Comparison of ENCODE assay signal across 1 cellular context in the genomic region with DNA sequence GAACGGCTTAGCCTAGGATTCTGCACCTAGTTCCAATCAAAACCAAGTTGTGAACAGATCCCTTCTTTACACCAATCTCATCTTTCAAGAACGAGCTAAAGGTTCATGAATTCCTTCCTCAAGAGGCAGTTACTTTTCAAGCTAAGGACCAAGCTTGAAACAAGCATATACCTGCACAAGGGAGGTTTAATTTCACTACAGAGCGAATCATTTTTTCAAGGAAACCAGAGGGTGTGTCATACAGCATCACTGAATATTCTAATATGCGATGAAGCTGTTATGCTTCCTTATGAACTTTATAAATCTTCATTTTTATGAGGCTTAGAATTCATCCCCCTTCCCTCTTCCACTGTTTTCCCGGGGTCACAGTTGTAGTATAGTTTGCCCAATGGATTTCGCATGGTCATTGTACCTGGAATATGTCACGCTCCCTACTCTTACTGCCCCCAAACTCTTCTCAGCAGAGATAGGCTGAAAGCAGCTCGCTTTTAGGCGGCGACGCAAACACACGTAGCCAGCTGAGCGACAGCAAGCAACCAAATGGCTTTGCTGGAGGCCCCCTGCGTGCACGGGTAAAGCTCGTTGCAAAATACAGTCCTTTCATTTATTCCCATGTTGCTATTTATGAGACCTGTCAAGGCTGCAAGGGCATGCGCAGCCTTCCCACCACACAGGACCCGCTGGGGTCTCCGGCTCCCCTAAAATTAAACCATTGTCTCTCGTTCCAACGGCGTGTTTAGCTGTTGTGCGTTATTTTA.
TF ChIP-seq lines count a peak whose summit lies in the region.

No MANE protein-coding gene starts in this region.

TF ChIP-seq in HepG2, 621 proteins besides CTCF, POLR2A, EP300 and RAD21 (continued from another document and continues in another):
- TF ChIP-seq, protein P1, sequence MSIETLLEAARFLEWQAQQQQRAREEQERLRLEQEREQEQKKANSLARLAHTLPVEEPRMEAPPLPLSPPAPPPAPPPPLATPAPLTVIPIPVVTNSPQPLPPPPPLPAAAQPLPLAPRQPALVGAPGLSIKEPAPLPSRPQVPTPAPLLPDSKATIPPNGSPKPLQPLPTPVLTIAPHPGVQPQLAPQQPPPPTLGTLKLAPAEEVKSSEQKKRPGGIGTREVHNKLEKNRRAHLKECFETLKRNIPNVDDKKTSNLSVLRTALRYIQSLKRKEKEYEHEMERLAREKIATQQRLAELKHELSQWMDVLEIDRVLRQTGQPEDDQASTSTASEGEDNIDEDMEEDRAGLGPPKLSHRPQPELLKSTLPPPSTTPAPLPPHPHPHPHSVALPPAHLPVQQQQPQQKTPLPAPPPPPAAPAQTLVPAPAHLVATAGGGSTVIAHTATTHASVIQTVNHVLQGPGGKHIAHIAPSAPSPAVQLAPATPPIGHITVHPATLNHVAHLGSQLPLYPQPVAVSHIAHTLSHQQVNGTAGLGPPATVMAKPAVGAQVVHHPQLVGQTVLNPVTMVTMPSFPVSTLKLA (IDR thresholded peaks at IDR 0.05) = no peak
- TF ChIP-seq, protein P2, sequence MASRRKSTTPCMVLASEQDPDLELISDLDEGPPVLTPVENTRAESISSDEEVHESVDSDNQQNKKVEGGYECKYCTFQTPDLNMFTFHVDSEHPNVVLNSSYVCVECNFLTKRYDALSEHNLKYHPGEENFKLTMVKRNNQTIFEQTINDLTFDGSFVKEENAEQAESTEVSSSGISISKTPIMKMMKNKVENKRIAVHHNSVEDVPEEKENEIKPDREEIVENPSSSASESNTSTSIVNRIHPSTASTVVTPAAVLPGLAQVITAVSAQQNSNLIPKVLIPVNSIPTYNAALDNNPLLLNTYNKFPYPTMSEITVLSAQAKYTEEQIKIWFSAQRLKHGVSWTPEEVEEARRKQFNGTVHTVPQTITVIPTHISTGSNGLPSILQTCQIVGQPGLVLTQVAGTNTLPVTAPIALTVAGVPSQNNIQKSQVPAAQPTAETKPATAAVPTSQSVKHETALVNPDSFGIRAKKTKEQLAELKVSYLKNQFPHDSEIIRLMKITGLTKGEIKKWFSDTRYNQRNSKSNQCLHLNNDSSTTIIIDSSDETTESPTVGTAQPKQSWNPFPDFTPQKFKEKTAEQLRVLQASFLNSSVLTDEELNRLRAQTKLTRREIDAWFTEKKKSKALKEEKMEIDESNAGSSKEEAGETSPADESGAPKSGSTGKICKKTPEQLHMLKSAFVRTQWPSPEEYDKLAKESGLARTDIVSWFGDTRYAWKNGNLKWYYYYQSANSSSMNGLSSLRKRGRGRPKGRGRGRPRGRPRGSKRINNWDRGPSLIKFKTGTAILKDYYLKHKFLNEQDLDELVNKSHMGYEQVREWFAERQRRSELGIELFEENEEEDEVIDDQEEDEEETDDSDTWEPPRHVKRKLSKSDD (CRISPR knock-in tag; IDR thresholded peaks at IDR 0.05; ENCODE audit: low read depth) = no peak
- TF ChIP-seq SALL1 (CRISPR knock-in tag; IDR thresholded peaks at IDR 0.05) = peak; percentile 46; the same call in 1 of the 2 replicates
- TF ChIP-seq DNMT3B (CRISPR knock-in tag; conservative IDR thresholded peaks at IDR 0.05) = no peak
- TF ChIP-seq JUN (CRISPR knock-in tag; IDR thresholded peaks at IDR 0.05) = no peak
- TF ChIP-seq TOPORS (CRISPR knock-in tag; IDR thresholded peaks at IDR 0.05) = no peak
- TF ChIP-seq MYNN (CRISPR knock-in tag; IDR thresholded peaks at IDR 0.05; ENCODE audit: low read depth) = no peak
- TF ChIP-seq, protein P3, sequence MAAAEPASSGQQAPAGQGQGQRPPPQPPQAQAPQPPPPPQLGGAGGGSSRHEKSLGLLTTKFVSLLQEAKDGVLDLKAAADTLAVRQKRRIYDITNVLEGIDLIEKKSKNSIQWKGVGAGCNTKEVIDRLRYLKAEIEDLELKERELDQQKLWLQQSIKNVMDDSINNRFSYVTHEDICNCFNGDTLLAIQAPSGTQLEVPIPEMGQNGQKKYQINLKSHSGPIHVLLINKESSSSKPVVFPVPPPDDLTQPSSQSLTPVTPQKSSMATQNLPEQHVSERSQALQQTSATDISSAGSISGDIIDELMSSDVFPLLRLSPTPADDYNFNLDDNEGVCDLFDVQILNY (CRISPR knock-in tag; conservative IDR thresholded peaks at IDR 0.05) = no peak
- TF ChIP-seq, protein P4, sequence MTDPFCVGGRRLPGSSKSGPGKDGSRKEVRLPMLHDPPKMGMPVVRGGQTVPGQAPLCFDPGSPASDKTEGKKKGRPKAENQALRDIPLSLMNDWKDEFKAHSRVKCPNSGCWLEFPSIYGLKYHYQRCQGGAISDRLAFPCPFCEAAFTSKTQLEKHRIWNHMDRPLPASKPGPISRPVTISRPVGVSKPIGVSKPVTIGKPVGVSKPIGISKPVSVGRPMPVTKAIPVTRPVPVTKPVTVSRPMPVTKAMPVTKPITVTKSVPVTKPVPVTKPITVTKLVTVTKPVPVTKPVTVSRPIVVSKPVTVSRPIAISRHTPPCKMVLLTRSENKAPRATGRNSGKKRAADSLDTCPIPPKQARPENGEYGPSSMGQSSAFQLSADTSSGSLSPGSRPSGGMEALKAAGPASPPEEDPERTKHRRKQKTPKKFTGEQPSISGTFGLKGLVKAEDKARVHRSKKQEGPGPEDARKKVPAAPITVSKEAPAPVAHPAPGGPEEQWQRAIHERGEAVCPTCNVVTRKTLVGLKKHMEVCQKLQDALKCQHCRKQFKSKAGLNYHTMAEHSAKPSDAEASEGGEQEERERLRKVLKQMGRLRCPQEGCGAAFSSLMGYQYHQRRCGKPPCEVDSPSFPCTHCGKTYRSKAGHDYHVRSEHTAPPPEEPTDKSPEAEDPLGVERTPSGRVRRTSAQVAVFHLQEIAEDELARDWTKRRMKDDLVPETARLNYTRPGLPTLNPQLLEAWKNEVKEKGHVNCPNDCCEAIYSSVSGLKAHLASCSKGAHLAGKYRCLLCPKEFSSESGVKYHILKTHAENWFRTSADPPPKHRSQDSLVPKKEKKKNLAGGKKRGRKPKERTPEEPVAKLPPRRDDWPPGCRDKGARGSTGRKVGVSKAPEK (CRISPR knock-in tag; IDR thresholded peaks at IDR 0.05; ENCODE audit: borderline replicate concordance) = no peak
- TF ChIP-seq SP140L (CRISPR knock-in tag; IDR thresholded peaks at IDR 0.05; ENCODE audit: borderline replicate concordance) = no peak
- 0 out of 2 replicates have a peak, but pooled peaks have one; percentile 2 for TF ChIP-seq HOXA5 (CRISPR knock-in tag; IDR thresholded peaks at IDR 0.05)
- TF ChIP-seq, protein P5, sequence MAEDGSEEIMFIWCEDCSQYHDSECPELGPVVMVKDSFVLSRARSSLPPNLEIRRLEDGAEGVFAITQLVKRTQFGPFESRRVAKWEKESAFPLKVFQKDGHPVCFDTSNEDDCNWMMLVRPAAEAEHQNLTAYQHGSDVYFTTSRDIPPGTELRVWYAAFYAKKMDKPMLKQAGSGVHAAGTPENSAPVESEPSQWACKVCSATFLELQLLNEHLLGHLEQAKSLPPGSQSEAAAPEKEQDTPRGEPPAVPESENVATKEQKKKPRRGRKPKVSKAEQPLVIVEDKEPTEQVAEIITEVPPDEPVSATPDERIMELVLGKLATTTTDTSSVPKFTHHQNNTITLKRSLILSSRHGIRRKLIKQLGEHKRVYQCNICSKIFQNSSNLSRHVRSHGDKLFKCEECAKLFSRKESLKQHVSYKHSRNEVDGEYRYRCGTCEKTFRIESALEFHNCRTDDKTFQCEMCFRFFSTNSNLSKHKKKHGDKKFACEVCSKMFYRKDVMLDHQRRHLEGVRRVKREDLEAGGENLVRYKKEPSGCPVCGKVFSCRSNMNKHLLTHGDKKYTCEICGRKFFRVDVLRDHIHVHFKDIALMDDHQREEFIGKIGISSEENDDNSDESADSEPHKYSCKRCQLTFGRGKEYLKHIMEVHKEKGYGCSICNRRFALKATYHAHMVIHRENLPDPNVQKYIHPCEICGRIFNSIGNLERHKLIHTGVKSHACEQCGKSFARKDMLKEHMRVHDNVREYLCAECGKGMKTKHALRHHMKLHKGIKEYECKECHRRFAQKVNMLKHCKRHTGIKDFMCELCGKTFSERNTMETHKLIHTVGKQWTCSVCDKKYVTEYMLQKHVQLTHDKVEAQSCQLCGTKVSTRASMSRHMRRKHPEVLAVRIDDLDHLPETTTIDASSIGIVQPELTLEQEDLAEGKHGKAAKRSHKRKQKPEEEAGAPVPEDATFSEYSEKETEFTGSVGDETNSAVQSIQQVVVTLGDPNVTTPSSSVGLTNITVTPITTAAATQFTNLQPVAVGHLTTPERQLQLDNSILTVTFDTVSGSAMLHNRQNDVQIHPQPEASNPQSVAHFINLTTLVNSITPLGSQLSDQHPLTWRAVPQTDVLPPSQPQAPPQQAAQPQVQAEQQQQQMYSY (CRISPR knock-in tag; IDR thresholded peaks at IDR 0.05) = 0 out of 2 replicates have a peak, but pooled peaks have one; percentile 29
- TF ChIP-seq RXRA (CRISPR knock-in tag; IDR thresholded peaks at IDR 0.05) = no peak
- TF ChIP-seq HHEX (CRISPR knock-in tag; IDR thresholded peaks at IDR 0.05) = no peak
- peak; percentile 84 for TF ChIP-seq SAP130 (CRISPR knock-in tag; IDR thresholded peaks at IDR 0.05; ENCODE audit: low read depth)
- 0 out of 2 replicates have a peak, but pooled peaks have one; percentile 40 for TF ChIP-seq NKX3-1 (CRISPR knock-in tag; IDR thresholded peaks at IDR 0.05)
- TF ChIP-seq, protein P6, sequence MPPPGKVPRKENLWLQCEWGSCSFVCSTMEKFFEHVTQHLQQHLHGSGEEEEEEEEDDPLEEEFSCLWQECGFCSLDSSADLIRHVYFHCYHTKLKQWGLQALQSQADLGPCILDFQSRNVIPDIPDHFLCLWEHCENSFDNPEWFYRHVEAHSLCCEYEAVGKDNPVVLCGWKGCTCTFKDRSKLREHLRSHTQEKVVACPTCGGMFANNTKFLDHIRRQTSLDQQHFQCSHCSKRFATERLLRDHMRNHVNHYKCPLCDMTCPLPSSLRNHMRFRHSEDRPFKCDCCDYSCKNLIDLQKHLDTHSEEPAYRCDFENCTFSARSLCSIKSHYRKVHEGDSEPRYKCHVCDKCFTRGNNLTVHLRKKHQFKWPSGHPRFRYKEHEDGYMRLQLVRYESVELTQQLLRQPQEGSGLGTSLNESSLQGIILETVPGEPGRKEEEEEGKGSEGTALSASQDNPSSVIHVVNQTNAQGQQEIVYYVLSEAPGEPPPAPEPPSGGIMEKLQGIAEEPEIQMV (CRISPR knock-in tag; IDR thresholded peaks at IDR 0.05; ENCODE audit: low read depth) = no peak
- TF ChIP-seq ZNF205 (CRISPR knock-in tag; IDR thresholded peaks at IDR 0.05) = no peak
- no peak for TF ChIP-seq FOXC1 (CRISPR knock-in tag; IDR thresholded peaks at IDR 0.05; ENCODE audit: borderline replicate concordance)
- TF ChIP-seq PAF1 (CRISPR knock-in tag; IDR thresholded peaks at IDR 0.05) = no peak
- TF ChIP-seq ZNF775 (CRISPR knock-in tag; IDR thresholded peaks at IDR 0.05; ENCODE audit: borderline replicate concordance) = no peak
- no peak; the same call in 1 of the 2 replicates for TF ChIP-seq POLR2G (IDR thresholded peaks at IDR 0.05; ENCODE audit: low read depth, low read length)
- TF ChIP-seq, protein P7, sequence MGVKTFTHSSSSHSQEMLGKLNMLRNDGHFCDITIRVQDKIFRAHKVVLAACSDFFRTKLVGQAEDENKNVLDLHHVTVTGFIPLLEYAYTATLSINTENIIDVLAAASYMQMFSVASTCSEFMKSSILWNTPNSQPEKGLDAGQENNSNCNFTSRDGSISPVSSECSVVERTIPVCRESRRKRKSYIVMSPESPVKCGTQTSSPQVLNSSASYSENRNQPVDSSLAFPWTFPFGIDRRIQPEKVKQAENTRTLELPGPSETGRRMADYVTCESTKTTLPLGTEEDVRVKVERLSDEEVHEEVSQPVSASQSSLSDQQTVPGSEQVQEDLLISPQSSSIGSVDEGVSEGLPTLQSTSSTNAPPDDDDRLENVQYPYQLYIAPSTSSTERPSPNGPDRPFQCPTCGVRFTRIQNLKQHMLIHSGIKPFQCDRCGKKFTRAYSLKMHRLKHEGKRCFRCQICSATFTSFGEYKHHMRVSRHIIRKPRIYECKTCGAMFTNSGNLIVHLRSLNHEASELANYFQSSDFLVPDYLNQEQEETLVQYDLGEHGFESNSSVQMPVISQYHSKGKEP (CRISPR knock-in tag; IDR thresholded peaks at IDR 0.05) = no peak
- TF ChIP-seq ZFP36L2 (CRISPR knock-in tag; IDR thresholded peaks at IDR 0.05) = no peak
- TF ChIP-seq ZBTB7A (CRISPR knock-in tag; IDR thresholded peaks at IDR 0.05) = no peak
- TF ChIP-seq HES4 (CRISPR knock-in tag; IDR thresholded peaks at IDR 0.05; ENCODE audit: borderline replicate concordance) = no peak
- TF ChIP-seq, protein P8, sequence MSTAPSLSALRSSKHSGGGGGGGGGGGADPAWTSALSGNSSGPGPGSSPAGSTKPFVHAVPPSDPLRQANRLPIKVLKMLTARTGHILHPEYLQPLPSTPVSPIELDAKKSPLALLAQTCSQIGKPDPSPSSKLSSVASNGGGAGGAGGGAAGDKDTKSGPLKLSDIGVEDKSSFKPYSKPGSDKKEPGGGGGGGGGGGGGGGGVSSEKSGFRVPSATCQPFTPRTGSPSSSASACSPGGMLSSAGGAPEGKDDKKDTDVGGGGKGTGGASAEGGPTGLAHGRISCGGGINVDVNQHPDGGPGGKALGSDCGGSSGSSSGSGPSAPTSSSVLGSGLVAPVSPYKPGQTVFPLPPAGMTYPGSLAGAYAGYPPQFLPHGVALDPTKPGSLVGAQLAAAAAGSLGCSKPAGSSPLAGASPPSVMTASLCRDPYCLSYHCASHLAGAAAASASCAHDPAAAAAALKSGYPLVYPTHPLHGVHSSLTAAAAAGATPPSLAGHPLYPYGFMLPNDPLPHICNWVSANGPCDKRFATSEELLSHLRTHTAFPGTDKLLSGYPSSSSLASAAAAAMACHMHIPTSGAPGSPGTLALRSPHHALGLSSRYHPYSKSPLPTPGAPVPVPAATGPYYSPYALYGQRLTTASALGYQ (CRISPR knock-in tag; IDR thresholded peaks at IDR 0.05) = no peak
- TF ChIP-seq RELA (CRISPR knock-in tag; IDR thresholded peaks at IDR 0.05) = no peak
- TF ChIP-seq ZNF768 (CRISPR knock-in tag; IDR thresholded peaks at IDR 0.05) = no peak
- no peak for TF ChIP-seq TGIF2 (CRISPR knock-in tag; IDR thresholded peaks at IDR 0.05)
- TF ChIP-seq ATF7-NPFF (CRISPR knock-in tag; IDR thresholded peaks at IDR 0.05; ENCODE audit: low read depth) = no peak
- TF ChIP-seq, protein P9, sequence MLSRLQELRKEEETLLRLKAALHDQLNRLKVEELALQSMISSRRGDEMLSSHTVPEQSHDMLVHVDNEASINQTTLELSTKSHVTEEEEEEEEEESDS (CRISPR knock-in tag; IDR thresholded peaks at IDR 0.05; ENCODE audit: borderline replicate concordance) = no peak
- no peak for TF ChIP-seq HIVEP1 (CRISPR knock-in tag; IDR thresholded peaks at IDR 0.05)
- no peak for TF ChIP-seq KDM2A (CRISPR knock-in tag; IDR thresholded peaks at IDR 0.05; ENCODE audit: borderline replicate concordance, low read depth)
- TF ChIP-seq PHB2 (IDR thresholded peaks at IDR 0.05; ENCODE audit: partially characterized antibody) = no peak
- no peak for TF ChIP-seq ZNF124 (CRISPR knock-in tag; IDR thresholded peaks at IDR 0.05)
- TF ChIP-seq ZBTB7B (CRISPR knock-in tag; IDR thresholded peaks at IDR 0.05) = no peak
- TF ChIP-seq ZNF782 (CRISPR knock-in tag; IDR thresholded peaks at IDR 0.05; ENCODE audit: borderline replicate concordance) = no peak
- TF ChIP-seq, protein P10, sequence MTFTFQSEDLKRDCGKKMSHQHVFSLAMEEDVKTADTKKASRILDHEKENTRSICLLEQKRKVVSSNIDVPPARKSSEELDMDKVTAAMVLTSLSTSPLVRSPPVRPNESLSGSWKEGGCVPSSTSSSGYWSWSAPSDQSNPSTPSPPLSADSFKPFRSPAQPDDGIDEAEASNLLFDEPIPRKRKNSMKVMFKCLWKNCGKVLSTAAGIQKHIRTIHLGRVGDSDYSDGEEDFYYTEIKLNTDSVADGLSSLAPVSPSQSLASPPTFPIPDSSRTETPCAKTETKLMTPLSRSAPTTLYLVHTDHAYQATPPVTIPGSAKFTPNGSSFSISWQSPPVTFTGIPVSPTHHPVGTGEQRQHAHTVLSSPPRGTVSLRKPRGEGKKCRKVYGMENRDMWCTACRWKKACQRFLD (CRISPR knock-in tag; IDR thresholded peaks at IDR 0.05; ENCODE audit: borderline replicate concordance) = no peak
- TF ChIP-seq KAT8 (CRISPR knock-in tag; IDR thresholded peaks at IDR 0.05) = peak; percentile 26; the same call in 1 of the 2 replicates
